ENCODE assay signal across 1 cellular context in the genomic region with DNA sequence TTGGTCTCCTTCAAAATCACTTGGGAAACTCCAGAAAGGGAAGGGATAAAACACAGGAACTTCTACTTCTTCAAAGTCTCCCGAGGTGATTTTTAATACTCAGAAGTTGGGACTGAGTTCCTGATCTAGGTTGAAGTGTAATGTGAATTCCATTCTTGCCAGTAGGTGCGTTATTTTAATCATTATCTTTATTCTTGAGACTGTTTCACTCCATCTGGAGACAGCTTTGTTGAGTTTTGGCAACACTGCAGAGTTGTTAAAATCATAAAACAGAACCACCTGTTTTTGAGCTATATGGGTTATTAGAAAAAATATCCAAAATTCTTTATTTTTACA.
TF ChIP-seq lines count a peak whose summit lies in the region.

No MANE protein-coding gene starts in this region.

TF ChIP-seq in GM12878, 131 proteins besides CTCF, POLR2A, EP300 and RAD21 (continued from another document):
- TF ChIP-seq, protein P1, sequence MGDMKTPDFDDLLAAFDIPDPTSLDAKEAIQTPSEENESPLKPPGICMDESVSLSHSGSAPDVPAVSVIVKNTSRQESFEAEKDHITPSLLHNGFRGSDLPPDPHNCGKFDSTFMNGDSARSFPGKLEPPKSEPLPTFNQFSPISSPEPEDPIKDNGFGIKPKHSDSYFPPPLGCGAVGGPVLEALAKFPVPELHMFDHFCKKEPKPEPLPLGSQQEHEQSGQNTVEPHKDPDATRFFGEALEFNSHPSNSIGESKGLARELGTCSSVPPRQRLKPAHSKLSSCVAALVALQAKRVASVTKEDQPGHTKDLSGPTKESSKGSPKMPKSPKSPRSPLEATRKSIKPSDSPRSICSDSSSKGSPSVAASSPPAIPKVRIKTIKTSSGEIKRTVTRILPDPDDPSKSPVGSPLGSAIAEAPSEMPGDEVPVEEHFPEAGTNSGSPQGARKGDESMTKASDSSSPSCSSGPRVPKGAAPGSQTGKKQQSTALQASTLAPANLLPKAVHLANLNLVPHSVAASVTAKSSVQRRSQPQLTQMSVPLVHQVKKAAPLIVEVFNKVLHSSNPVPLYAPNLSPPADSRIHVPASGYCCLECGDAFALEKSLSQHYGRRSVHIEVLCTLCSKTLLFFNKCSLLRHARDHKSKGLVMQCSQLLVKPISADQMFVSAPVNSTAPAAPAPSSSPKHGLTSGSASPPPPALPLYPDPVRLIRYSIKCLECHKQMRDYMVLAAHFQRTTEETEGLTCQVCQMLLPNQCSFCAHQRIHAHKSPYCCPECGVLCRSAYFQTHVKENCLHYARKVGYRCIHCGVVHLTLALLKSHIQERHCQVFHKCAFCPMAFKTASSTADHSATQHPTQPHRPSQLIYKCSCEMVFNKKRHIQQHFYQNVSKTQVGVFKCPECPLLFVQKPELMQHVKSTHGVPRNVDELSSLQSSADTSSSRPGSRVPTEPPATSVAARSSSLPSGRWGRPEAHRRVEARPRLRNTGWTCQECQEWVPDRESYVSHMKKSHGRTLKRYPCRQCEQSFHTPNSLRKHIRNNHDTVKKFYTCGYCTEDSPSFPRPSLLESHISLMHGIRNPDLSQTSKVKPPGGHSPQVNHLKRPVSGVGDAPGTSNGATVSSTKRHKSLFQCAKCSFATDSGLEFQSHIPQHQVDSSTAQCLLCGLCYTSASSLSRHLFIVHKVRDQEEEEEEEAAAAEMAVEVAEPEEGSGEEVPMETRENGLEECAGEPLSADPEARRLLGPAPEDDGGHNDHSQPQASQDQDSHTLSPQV (IDR thresholded peaks at IDR 0.05) = no peak
- no peak for TF ChIP-seq NFIC (IDR thresholded peaks at IDR 0.05; ENCODE audit: low read depth, low read length)
- TF ChIP-seq, protein P2, sequence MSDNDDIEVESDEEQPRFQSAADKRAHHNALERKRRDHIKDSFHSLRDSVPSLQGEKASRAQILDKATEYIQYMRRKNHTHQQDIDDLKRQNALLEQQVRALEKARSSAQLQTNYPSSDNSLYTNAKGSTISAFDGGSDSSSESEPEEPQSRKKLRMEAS (IDR thresholded peaks at IDR 0.05; ENCODE audit: low read depth, low read length) = no peak
- no peak for TF ChIP-seq HDAC6 (IDR thresholded peaks at IDR 0.05; ENCODE audit: unreplicated experiment)
- no peak for TF ChIP-seq EGR1 (IDR thresholded peaks at IDR 0.05; ENCODE audit: borderline replicate concordance in 1 of 2, low read depth in 2 of 2, low read length in 2 of 2)
- no peak for TF ChIP-seq RUNX3 (IDR thresholded peaks at IDR 0.05; ENCODE audit: low read length)
- no peak for TF ChIP-seq TCF7 (IDR thresholded peaks at IDR 0.05; ENCODE audit: borderline replicate concordance)
- TF ChIP-seq, protein P3, sequence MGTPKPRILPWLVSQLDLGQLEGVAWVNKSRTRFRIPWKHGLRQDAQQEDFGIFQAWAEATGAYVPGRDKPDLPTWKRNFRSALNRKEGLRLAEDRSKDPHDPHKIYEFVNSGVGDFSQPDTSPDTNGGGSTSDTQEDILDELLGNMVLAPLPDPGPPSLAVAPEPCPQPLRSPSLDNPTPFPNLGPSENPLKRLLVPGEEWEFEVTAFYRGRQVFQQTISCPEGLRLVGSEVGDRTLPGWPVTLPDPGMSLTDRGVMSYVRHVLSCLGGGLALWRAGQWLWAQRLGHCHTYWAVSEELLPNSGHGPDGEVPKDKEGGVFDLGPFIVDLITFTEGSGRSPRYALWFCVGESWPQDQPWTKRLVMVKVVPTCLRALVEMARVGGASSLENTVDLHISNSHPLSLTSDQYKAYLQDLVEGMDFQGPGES (IDR thresholded peaks at IDR 0.05) = no peak
- TF ChIP-seq, protein P4, sequence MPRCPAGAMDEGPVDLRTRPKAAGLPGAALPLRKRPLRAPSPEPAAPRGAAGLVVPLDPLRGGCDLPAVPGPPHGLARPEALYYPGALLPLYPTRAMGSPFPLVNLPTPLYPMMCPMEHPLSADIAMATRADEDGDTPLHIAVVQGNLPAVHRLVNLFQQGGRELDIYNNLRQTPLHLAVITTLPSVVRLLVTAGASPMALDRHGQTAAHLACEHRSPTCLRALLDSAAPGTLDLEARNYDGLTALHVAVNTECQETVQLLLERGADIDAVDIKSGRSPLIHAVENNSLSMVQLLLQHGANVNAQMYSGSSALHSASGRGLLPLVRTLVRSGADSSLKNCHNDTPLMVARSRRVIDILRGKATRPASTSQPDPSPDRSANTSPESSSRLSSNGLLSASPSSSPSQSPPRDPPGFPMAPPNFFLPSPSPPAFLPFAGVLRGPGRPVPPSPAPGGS (IDR thresholded peaks at IDR 0.05; ENCODE audit: borderline replicate concordance, insufficient read depth, low read depth, low read length, poor library complexity, severe bottlenecking) = no peak
- no peak for TF ChIP-seq POLR2AphosphoS5 (IDR thresholded peaks at IDR 0.05; ENCODE audit: low read length)
- no peak for TF ChIP-seq HDAC2 (IDR thresholded peaks at IDR 0.05)
- TF ChIP-seq, protein P5, sequence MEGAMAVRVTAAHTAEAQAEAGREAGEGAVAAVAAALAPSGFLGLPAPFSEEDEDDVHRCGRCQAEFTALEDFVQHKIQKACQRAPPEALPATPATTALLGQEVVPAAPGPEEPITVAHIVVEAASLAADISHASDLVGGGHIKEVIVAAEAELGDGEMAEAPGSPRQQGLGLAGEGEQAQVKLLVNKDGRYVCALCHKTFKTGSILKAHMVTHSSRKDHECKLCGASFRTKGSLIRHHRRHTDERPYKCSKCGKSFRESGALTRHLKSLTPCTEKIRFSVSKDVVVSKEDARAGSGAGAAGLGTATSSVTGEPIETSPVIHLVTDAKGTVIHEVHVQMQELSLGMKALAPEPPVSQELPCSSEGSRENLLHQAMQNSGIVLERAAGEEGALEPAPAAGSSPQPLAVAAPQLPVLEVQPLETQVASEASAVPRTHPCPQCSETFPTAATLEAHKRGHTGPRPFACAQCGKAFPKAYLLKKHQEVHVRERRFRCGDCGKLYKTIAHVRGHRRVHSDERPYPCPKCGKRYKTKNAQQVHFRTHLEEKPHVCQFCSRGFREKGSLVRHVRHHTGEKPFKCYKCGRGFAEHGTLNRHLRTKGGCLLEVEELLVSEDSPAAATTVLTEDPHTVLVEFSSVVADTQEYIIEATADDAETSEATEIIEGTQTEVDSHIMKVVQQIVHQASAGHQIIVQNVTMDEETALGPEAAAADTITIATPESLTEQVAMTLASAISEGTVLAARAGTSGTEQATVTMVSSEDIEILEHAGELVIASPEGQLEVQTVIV (IDR thresholded peaks at IDR 0.05; ENCODE audit: borderline replicate concordance, partially characterized antibody) = no peak
- no peak for TF ChIP-seq CBFB (IDR thresholded peaks at IDR 0.05; ENCODE audit: low read depth)
- TF ChIP-seq ESRRA (IDR thresholded peaks at IDR 0.05; ENCODE audit: low read length) = no peak
TF ChIP-seq in GM12878: peak in this region for 0.
